ENCODE assay signal across 8 cellular contexts in genomic region chr10:72308320-72308987, GRCh38. TPM values are rescaled to one million over a fixed set of nuclear protein-coding genes. Genes with fewer than 3 reads are reported as not detected.
DNase-seq lines count a peak whose midpoint lies in the region; ATAC-seq and TF ChIP-seq lines count a peak whose summit lies in the region.

No MANE protein-coding gene starts in this region.

- no peak for TF ChIP-seq CTCF in brain microvascular endothelial cell (IDR thresholded peaks at IDR 0.05; ENCODE audit: low read depth, low read length, missing control alignments)
- peak in 1 of 4 donors; percentile 8 for TF ChIP-seq CTCF in right lobe of liver (IDR thresholded peaks at IDR 0.05)

- in situ Hi-C loops in brain microvascular endothelial cell (cut with HindIII; ENCODE audit: low pct_ligation_motif_present, low sequenced_read_pairs), result no loop called here

- no peak for TF ChIP-seq POLR2A in right lobe of liver (IDR thresholded peaks at IDR 0.05)

- H3K9me3 ChIP-seq in right lobe of liver (no peaks in the 10 kb centered on the region), aorta (ENCODE audit: control insufficient read depth, low read length) (no peaks in the 10 kb centered on the region)

- ATAC-seq in right lobe of liver (peak; percentile 65 to 71 (median 69)), aorta (ENCODE audit: low FRiP score) (peak; percentile 76)

- H3K27me3 ChIP-seq in brain microvascular endothelial cell (replicated peaks) (no peaks in the 10 kb centered on the region), right lobe of liver (no peaks in the 10 kb centered on the region), aorta (ENCODE audit: control insufficient read depth in 1 of 2, insufficient read depth in 2 of 2, low read length in 1 of 2) (no peaks in the 10 kb centered on the region)

- H3K4me1 ChIP-seq in right lobe of liver, result peaks cover 0 to 26% (median 14%) of the 10 kb centered on the region in 4 donors
- H3K4me1 ChIP-seq in aorta (ENCODE audit: control insufficient read depth in 1 of 2, insufficient read depth in 2 of 2, low read length in 2 of 2), result no peaks in the 10 kb centered on the region

- intact Hi-C loops in right lobe of liver (cut with DNase I), result no loop called here
- intact Hi-C loops in aorta (cut with DNase I), result no loop called here

- H3K36me3 ChIP-seq in brain microvascular endothelial cell (replicated peaks) (no peaks in the 10 kb centered on the region), right lobe of liver (no peaks in the 10 kb centered on the region), aorta (ENCODE audit: control insufficient read depth in 1 of 2, insufficient read depth in 2 of 2, low read length in 1 of 2) (no peaks in the 10 kb centered on the region)

- DNase-seq in Daoy (ENCODE audit: low read depth) (peak; percentile 72), NCI-H69 (lab: John Stamatoyannopoulos, UW) (peak; percentile 18), brain microvascular endothelial cell (peak; percentile 84), right lobe of liver (peak in 2 of 3 donors; percentile 66 to 82), aorta (peak in 1 of 2 donors; percentile 79), COR-L47 (lab: John Stamatoyannopoulos, UW) (no peak), activated gamma-delta T cell (lab: John Stamatoyannopoulos, UW) (no peak), SIG-M5 treated with dmso at 0.1 percent for 504 hours (lab: John Stamatoyannopoulos, UW; ENCODE audit: unreplicated experiment) (no peak)

- H3K27ac ChIP-seq in brain microvascular endothelial cell, result peak overlapping the region; percentile 86
- H3K27ac ChIP-seq in right lobe of liver, result peak overlapping the region; percentile 16 to 55 (median 33)
- H3K27ac ChIP-seq in aorta (ENCODE audit: low read depth in 1 of 2, low read length in 2 of 2), result no peak overlapping the region

- WGBS in right lobe of liver (ENCODE audit: insufficient coverage, low coverage, low lambda C conversion rate, missing lambda C conversion rate), result 88% methylated on average over 4 of the region's 7 CpGs
- 71 to 75% methylated on average over 7 of the region's 7 CpGs for WGBS in aorta, 2 donors

- H3K4me3 ChIP-seq in brain microvascular endothelial cell (ENCODE audit: low read depth, low read length), result no peak overlapping the region
- no peak overlapping the region for H3K4me3 ChIP-seq in right lobe of liver
- no peak overlapping the region for H3K4me3 ChIP-seq in aorta (ENCODE audit: low read length in 2 of 2)

RNA-seq across cellular contexts. Expression of gene DDIT4, which starts 34.7 kb away (rescaled TPM):
- total RNA-seq in Daoy (2014; rRNA removed; shearing (Covaris generic)), result 12.8 and 14.5 TPM in 2 replicates
- total RNA-seq in right lobe of liver, result 100 to 1,000 TPM in 4 of 6 experiments, 10 to 100 TPM in 2; 51.7 to 180 (median 143) TPM
- total RNA-seq in aorta, result 100 to 1,000 TPM; 104 to 126 TPM
- 10 to 100 TPM; 55.9 to 96.5 TPM for polyA plus RNA-seq in aorta

RNA-seq across cellular contexts. Expression of gene DNAJB12, which starts 46.3 kb away (rescaled TPM):
- 16.9 and 20.2 TPM in 2 replicates for total RNA-seq in Daoy (2014; rRNA removed; shearing (Covaris generic))
- total RNA-seq in right lobe of liver (10 to 100 TPM; 16.6 to 22.1 (median 19.2) TPM), aorta (10 to 100 TPM; 33.1 to 34.7 TPM)
- polyA plus RNA-seq in aorta, result 10 to 100 TPM; 12.0 to 30.3 TPM

Comparison
In these comparisons a context has a peak if more than half of its experiments do, and no peak if none do; other contexts are left out.
1. DNase-seq: peak in Daoy (single experiment), NCI-H69 (single experiment), brain microvascular endothelial cell (single experiment) and right lobe of liver (2 of 3); none in COR-L47 (single experiment), activated gamma-delta T cell (single experiment) and SIG-M5 treated with dmso at 0.1 percent for 504 hours (single experiment).
2. H3K27ac ChIP-seq: peak in brain microvascular endothelial cell (single experiment) and right lobe of liver (3 of 3); none in aorta (0 of 2).